1 cellular context compared by ENCODE assay signal in the genomic region with DNA sequence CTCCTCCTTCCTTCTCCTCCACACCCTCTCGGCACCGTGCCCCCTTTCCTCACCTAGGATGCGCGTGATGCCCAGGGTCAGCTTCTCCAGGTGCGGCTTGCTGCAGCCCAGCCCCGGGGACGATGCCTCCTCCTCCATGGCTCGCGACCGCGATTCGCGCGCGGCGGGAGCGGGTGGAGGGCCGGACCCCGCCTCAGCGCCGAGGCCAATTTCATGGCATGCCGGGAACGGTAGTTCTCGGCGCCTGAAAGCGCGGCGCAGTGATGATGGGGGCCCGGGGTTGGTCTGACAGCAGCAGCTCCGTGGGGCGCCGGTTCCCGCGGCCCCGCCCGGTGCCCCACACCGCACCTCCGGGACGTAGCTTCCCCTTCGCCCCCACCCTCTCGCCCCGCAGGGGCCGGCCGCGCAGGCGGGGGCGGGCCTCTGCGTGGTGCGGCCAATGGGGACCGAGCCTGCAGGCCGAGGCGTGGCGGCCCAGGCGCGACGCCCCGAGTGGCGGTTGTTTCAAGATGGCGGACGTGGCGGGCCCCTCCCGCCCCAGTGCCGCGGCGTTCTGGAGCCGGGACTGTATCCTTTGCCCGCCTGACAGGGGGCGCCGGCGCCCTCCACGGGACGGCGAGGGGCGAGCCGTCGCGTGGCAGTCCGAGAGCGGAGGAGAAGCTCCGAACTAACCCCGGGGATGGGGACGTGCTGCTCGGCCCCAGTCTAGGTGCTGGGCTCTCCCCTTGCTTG.
A peak's percentile ranks its signal among the peaks of the same experiment; 100 is the strongest.
TF ChIP-seq lines count a peak whose summit lies in the region.

A gene (plus strand): TSS at position 498 of the 732 bp plus-strand sequence. CDS start 12 bp downstream, at position 510.
A gene with protein sequence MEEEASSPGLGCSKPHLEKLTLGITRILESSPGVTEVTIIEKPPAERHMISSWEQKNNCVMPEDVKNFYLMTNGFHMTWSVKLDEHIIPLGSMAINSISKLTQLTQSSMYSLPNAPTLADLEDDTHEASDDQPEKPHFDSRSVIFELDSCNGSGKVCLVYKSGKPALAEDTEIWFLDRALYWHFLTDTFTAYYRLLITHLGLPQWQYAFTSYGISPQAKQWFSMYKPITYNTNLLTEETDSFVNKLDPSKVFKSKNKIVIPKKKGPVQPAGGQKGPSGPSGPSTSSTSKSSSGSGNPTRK (minus strand): TSS at position 373 of the 732 bp plus-strand sequence. CDS start 235 bp downstream, at position 138.

TF ChIP-seq in HepG2, 621 proteins besides CTCF, POLR2A, EP300 and RAD21 (continued from another document and continues in another):
- TF ChIP-seq, protein P1, sequence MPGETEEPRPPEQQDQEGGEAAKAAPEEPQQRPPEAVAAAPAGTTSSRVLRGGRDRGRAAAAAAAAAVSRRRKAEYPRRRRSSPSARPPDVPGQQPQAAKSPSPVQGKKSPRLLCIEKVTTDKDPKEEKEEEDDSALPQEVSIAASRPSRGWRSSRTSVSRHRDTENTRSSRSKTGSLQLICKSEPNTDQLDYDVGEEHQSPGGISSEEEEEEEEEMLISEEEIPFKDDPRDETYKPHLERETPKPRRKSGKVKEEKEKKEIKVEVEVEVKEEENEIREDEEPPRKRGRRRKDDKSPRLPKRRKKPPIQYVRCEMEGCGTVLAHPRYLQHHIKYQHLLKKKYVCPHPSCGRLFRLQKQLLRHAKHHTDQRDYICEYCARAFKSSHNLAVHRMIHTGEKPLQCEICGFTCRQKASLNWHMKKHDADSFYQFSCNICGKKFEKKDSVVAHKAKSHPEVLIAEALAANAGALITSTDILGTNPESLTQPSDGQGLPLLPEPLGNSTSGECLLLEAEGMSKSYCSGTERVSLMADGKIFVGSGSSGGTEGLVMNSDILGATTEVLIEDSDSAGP (CRISPR knock-in tag; IDR thresholded peaks at IDR 0.05; ENCODE audit: borderline replicate concordance) = peak; percentile 70; the same call in 1 of the 2 replicates
- TF ChIP-seq, protein P2, sequence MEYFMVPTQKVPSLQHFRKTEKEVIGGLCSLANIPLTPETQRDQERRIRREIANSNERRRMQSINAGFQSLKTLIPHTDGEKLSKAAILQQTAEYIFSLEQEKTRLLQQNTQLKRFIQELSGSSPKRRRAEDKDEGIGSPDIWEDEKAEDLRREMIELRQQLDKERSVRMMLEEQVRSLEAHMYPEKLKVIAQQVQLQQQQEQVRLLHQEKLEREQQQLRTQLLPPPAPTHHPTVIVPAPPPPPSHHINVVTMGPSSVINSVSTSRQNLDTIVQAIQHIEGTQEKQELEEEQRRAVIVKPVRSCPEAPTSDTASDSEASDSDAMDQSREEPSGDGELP (IDR thresholded peaks at IDR 0.05; ENCODE audit: borderline replicate concordance, low read depth) = no peak
- TF ChIP-seq ZSCAN31 (CRISPR knock-in tag; IDR thresholded peaks at IDR 0.05; ENCODE audit: low read depth) (peak; percentile 58; the same call in 1 of the 2 replicates), MYC (CRISPR knock-in tag; IDR thresholded peaks at IDR 0.05; ENCODE audit: borderline replicate concordance) (peak; percentile 81; the same call in 1 of the 2 replicates), MZF1 (CRISPR knock-in tag; IDR thresholded peaks at IDR 0.05; ENCODE audit: borderline replicate concordance) (no peak), HOXA3 (CRISPR knock-in tag; IDR thresholded peaks at IDR 0.05) (peak; percentile 95), ZNF235 (CRISPR knock-in tag; IDR thresholded peaks at IDR 0.05; ENCODE audit: borderline replicate concordance) (no peak), ARNT (IDR thresholded peaks at IDR 0.05) (no peak), ZNF382 (CRISPR knock-in tag; IDR thresholded peaks at IDR 0.05; ENCODE audit: borderline replicate concordance) (no peak), BHLHE40 (IDR thresholded peaks at IDR 0.05; ENCODE audit: low read length) (no peak), SALL1 (CRISPR knock-in tag; IDR thresholded peaks at IDR 0.05) (peak; percentile 43), ZNF879 (CRISPR knock-in tag; IDR thresholded peaks at IDR 0.05) (0 out of 2 replicates have a peak, but pooled peaks have one; percentile 22), LCORL (IDR thresholded peaks at IDR 0.05) (no peak), LCORL (CRISPR knock-in tag; IDR thresholded peaks at IDR 0.05) (peak; percentile 79; the same call in 1 of the 2 replicates), ZNF431 (CRISPR knock-in tag; IDR thresholded peaks at IDR 0.05; ENCODE audit: borderline replicate concordance, low read depth) (0 out of 2 replicates have a peak, but pooled peaks have one; percentile 69), ZNF773 (CRISPR knock-in tag; IDR thresholded peaks at IDR 0.05; ENCODE audit: borderline replicate concordance) (no peak), KDM6A (CRISPR knock-in tag; IDR thresholded peaks at IDR 0.05; ENCODE audit: low read depth) (no peak), ZNF460 (CRISPR knock-in tag; IDR thresholded peaks at IDR 0.05; ENCODE audit: borderline replicate concordance) (no peak), ZNF713 (CRISPR knock-in tag; IDR thresholded peaks at IDR 0.05) (peak; percentile 66; the same call in 1 of the 2 replicates), PITX1 (CRISPR knock-in tag; IDR thresholded peaks at IDR 0.05) (peak; percentile 66; the same call in 1 of the 2 replicates), ZNF841 (CRISPR knock-in tag; IDR thresholded peaks at IDR 0.05; ENCODE audit: borderline replicate concordance) (peak; percentile 18; the same call in 1 of the 2 replicates), KLF9 (CRISPR knock-in tag; IDR thresholded peaks at IDR 0.05; ENCODE audit: low read depth) (no peak), ZNF567 (CRISPR knock-in tag; IDR thresholded peaks at IDR 0.05; ENCODE audit: borderline replicate concordance) (no peak), ZSCAN20 (CRISPR knock-in tag; IDR thresholded peaks at IDR 0.05; ENCODE audit: borderline replicate concordance) (no peak), ZNF549 (CRISPR knock-in tag; IDR thresholded peaks at IDR 0.05) (no peak), NR1H2 (CRISPR knock-in tag; IDR thresholded peaks at IDR 0.05; ENCODE audit: borderline replicate concordance, low read depth) (no peak), ZSCAN21 (CRISPR knock-in tag; IDR thresholded peaks at IDR 0.05; ENCODE audit: borderline replicate concordance) (peak; percentile 79), SMAD3 (CRISPR knock-in tag; IDR thresholded peaks at IDR 0.05) (0 out of 2 replicates have a peak, but pooled peaks have one; percentile 28), SP140L (CRISPR knock-in tag; IDR thresholded peaks at IDR 0.05; ENCODE audit: borderline replicate concordance) (peak; percentile 60; the same call in 1 of the 2 replicates), NR2C2 (CRISPR knock-in tag; IDR thresholded peaks at IDR 0.05; ENCODE audit: borderline replicate concordance) (peak; percentile 61), GZF1 (CRISPR knock-in tag; IDR thresholded peaks at IDR 0.05) (peak; percentile 82), NPAS2 (CRISPR knock-in tag; IDR thresholded peaks at IDR 0.05; ENCODE audit: borderline replicate concordance) (no peak), ZNF768 (CRISPR knock-in tag; IDR thresholded peaks at IDR 0.05) (peak; percentile 41; the same call in 1 of the 2 replicates), ZBTB21 (CRISPR knock-in tag; IDR thresholded peaks at IDR 0.05) (no peak; the same call in 1 of the 2 replicates), ZNF3 (CRISPR knock-in tag; IDR thresholded peaks at IDR 0.05) (no peak), HDAC2 (CRISPR knock-in tag; IDR thresholded peaks at IDR 0.05) (peak; percentile 57), HNF4A (CRISPR knock-in tag; IDR thresholded peaks at IDR 0.05) (no peak)
- TF ChIP-seq, protein P3, sequence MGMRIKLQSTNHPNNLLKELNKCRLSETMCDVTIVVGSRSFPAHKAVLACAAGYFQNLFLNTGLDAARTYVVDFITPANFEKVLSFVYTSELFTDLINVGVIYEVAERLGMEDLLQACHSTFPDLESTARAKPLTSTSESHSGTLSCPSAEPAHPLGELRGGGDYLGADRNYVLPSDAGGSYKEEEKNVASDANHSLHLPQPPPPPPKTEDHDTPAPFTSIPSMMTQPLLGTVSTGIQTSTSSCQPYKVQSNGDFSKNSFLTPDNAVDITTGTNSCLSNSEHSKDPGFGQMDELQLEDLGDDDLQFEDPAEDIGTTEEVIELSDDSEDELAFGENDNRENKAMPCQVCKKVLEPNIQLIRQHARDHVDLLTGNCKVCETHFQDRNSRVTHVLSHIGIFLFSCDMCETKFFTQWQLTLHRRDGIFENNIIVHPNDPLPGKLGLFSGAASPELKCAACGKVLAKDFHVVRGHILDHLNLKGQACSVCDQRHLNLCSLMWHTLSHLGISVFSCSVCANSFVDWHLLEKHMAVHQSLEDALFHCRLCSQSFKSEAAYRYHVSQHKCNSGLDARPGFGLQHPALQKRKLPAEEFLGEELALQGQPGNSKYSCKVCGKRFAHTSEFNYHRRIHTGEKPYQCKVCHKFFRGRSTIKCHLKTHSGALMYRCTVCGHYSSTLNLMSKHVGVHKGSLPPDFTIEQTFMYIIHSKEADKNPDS (CRISPR knock-in tag; IDR thresholded peaks at IDR 0.05) = peak; percentile 75; the same call in 1 of the 2 replicates
- TF ChIP-seq, protein P4, sequence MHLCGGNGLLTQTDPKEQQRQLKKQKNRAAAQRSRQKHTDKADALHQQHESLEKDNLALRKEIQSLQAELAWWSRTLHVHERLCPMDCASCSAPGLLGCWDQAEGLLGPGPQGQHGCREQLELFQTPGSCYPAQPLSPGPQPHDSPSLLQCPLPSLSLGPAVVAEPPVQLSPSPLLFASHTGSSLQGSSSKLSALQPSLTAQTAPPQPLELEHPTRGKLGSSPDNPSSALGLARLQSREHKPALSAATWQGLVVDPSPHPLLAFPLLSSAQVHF (CRISPR knock-in tag; IDR thresholded peaks at IDR 0.05) = peak; percentile 62
- TF ChIP-seq, protein P5, sequence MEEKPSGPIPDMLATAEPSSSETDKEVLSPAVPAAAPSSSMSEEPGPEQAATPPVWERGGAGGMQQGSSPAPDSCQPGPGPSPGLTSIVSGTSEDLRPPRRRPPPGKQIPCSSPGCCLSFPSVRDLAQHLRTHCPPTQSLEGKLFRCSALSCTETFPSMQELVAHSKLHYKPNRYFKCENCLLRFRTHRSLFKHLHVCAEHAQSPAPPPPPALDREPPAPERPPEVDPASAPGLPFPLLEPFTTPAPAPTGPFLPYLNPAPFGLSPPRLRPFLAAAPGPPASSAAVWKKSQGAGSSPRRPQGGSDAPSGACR (CRISPR knock-in tag; IDR thresholded peaks at IDR 0.05) = peak; percentile 74; the same call in 1 of the 2 replicates
- TF ChIP-seq, protein P6, sequence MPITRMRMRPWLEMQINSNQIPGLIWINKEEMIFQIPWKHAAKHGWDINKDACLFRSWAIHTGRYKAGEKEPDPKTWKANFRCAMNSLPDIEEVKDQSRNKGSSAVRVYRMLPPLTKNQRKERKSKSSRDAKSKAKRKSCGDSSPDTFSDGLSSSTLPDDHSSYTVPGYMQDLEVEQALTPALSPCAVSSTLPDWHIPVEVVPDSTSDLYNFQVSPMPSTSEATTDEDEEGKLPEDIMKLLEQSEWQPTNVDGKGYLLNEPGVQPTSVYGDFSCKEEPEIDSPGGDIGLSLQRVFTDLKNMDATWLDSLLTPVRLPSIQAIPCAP (CRISPR knock-in tag; IDR thresholded peaks at IDR 0.05; ENCODE audit: low read depth) = no peak
- TF ChIP-seq, protein P7, sequence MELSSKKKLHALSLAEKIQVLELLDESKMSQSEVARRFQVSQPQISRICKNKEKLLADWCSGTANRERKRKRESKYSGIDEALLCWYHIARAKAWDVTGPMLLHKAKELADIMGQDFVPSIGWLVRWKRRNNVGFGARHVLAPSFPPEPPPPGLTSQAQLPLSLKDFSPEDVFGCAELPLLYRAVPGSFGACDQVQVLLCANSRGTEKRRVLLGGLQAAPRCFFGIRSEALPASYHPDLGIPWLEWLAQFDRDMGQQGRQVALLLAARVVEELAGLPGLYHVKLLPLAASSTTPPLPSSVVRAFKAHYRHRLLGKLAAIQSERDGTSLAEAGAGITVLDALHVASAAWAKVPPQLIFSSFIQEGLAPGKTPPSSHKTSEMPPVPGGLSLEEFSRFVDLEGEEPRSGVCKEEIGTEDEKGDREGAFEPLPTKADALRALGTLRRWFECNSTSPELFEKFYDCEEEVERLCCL (CRISPR knock-in tag; IDR thresholded peaks at IDR 0.05; ENCODE audit: borderline replicate concordance) = no peak
- TF ChIP-seq, protein P8, sequence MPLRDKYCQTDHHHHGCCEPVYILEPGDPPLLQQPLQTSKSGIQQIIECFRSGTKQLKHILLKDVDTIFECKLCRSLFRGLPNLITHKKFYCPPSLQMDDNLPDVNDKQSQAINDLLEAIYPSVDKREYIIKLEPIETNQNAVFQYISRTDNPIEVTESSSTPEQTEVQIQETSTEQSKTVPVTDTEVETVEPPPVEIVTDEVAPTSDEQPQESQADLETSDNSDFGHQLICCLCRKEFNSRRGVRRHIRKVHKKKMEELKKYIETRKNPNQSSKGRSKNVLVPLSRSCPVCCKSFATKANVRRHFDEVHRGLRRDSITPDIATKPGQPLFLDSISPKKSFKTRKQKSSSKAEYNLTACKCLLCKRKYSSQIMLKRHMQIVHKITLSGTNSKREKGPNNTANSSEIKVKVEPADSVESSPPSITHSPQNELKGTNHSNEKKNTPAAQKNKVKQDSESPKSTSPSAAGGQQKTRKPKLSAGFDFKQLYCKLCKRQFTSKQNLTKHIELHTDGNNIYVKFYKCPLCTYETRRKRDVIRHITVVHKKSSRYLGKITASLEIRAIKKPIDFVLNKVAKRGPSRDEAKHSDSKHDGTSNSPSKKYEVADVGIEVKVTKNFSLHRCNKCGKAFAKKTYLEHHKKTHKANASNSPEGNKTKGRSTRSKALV (CRISPR knock-in tag; IDR thresholded peaks at IDR 0.05) = 0 out of 2 replicates have a peak, but pooled peaks have one; percentile 36
- TF ChIP-seq, protein P9, sequence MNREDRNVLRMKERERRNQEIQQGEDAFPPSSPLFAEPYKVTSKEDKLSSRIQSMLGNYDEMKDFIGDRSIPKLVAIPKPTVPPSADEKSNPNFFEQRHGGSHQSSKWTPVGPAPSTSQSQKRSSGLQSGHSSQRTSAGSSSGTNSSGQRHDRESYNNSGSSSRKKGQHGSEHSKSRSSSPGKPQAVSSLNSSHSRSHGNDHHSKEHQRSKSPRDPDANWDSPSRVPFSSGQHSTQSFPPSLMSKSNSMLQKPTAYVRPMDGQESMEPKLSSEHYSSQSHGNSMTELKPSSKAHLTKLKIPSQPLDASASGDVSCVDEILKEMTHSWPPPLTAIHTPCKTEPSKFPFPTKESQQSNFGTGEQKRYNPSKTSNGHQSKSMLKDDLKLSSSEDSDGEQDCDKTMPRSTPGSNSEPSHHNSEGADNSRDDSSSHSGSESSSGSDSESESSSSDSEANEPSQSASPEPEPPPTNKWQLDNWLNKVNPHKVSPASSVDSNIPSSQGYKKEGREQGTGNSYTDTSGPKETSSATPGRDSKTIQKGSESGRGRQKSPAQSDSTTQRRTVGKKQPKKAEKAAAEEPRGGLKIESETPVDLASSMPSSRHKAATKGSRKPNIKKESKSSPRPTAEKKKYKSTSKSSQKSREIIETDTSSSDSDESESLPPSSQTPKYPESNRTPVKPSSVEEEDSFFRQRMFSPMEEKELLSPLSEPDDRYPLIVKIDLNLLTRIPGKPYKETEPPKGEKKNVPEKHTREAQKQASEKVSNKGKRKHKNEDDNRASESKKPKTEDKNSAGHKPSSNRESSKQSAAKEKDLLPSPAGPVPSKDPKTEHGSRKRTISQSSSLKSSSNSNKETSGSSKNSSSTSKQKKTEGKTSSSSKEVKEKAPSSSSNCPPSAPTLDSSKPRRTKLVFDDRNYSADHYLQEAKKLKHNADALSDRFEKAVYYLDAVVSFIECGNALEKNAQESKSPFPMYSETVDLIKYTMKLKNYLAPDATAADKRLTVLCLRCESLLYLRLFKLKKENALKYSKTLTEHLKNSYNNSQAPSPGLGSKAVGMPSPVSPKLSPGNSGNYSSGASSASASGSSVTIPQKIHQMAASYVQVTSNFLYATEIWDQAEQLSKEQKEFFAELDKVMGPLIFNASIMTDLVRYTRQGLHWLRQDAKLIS (CRISPR knock-in tag; IDR thresholded peaks at IDR 0.05) = no peak
